Comparison of ENCODE assay signal across 1 cellular context in the genomic region with DNA sequence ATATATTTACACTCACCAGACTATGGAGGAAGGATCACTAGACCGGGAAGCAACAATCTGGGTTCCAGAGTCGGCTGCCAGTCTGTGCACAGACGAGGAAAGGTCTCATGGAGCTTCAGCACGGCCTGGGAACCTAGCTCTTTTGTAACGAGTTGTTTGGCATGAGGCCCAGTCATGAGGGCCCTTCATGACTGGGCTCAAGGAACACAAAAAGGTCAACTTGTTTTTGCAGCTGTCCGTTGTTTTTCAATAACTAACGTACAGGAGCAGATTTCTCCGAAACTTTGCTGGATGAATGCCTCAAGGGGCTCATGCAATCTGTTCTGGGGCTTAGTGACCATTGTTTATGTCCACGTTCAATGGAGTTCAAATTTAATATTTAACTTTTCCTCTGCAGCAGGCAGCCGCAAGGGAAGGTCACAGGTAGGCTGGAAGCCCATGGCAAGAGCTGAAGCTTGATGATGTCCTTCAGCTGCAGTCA.
TF ChIP-seq lines count a peak whose summit lies in the region.

No MANE protein-coding gene starts in this region.

TF ChIP-seq in HepG2, 621 proteins besides CTCF, POLR2A, EP300 and RAD21 (continued from another document and continues in another):
- no peak for TF ChIP-seq ATF5 (CRISPR knock-in tag; IDR thresholded peaks at IDR 0.05; ENCODE audit: low read depth)
- TF ChIP-seq GZF1 (CRISPR knock-in tag; IDR thresholded peaks at IDR 0.05) = no peak
- no peak for TF ChIP-seq TCF7L2 (IDR thresholded peaks at IDR 0.05; ENCODE audit: low read depth, low read length)
- TF ChIP-seq ZNF33B (CRISPR knock-in tag; IDR thresholded peaks at IDR 0.05) = no peak
- TF ChIP-seq NR2F2 (IDR thresholded peaks at IDR 0.05; ENCODE audit: borderline replicate concordance, low read depth) = 0 out of 2 replicates have a peak, but pooled peaks have one; percentile 25
- TF ChIP-seq ZUFSP (CRISPR knock-in tag; IDR thresholded peaks at IDR 0.05; ENCODE audit: borderline replicate concordance) = no peak
- TF ChIP-seq SUZ12 (IDR thresholded peaks at IDR 0.05; ENCODE audit: low read depth, low read length) = no peak
- peak; percentile 35; the same call in 1 of the 2 replicates for TF ChIP-seq KLF6 (CRISPR knock-in tag; IDR thresholded peaks at IDR 0.05)
- TF ChIP-seq HCFC1 (IDR thresholded peaks at IDR 0.05; ENCODE audit: low read depth, low read length) = no peak
- TF ChIP-seq CBX5 (CRISPR knock-in tag; IDR thresholded peaks at IDR 0.05; ENCODE audit: borderline replicate concordance) = 0 out of 2 replicates have a peak, but pooled peaks have one; percentile 31
- TF ChIP-seq HNRNPUL1 (IDR thresholded peaks at IDR 0.05; ENCODE audit: low read depth, low read length) = no peak
- TF ChIP-seq GFI1 (CRISPR knock-in tag; IDR thresholded peaks at IDR 0.05; ENCODE audit: borderline replicate concordance) = no peak
- no peak for TF ChIP-seq MYNN (CRISPR knock-in tag; IDR thresholded peaks at IDR 0.05; ENCODE audit: low read depth)
- TF ChIP-seq NONO (IDR thresholded peaks at IDR 0.05) = no peak
- no peak for TF ChIP-seq NONO (CRISPR knock-in tag; conservative IDR thresholded peaks at IDR 0.05)
- TF ChIP-seq ISL2 (CRISPR knock-in tag; IDR thresholded peaks at IDR 0.05) = no peak
- no peak for TF ChIP-seq ZBTB7B (CRISPR knock-in tag; IDR thresholded peaks at IDR 0.05)
- TF ChIP-seq ATF6 (CRISPR knock-in tag; conservative IDR thresholded peaks at IDR 0.05) = no peak
- TF ChIP-seq, protein P1, sequence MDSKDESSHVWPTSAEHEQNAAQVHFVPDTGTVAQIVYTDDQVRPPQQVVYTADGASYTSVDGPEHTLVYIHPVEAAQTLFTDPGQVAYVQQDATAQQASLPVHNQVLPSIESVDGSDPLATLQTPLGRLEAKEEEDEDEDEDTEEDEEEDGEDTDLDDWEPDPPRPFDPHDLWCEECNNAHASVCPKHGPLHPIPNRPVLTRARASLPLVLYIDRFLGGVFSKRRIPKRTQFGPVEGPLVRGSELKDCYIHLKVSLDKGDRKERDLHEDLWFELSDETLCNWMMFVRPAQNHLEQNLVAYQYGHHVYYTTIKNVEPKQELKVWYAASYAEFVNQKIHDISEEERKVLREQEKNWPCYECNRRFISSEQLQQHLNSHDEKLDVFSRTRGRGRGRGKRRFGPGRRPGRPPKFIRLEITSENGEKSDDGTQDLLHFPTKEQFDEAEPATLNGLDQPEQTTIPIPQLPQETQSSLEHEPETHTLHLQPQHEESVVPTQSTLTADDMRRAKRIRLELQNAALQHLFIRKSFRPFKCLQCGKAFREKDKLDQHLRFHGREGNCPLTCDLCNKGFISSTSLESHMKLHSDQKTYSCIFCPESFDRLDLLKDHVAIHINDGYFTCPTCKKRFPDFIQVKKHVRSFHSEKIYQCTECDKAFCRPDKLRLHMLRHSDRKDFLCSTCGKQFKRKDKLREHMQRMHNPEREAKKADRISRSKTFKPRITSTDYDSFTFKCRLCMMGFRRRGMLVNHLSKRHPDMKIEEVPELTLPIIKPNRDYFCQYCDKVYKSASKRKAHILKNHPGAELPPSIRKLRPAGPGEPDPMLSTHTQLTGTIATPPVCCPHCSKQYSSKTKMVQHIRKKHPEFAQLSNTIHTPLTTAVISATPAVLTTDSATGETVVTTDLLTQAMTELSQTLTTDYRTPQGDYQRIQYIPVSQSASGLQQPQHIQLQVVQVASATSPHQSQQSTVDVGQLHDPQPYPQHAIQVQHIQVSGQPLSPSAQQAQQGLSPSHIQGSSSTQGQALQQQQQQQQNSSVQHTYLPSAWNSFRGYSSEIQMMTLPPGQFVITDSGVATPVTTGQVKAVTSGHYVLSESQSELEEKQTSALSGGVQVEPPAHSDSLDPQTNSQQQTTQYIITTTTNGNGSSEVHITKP (CRISPR knock-in tag; IDR thresholded peaks at IDR 0.05; ENCODE audit: low read depth) = no peak
- TF ChIP-seq SOX6 (IDR thresholded peaks at IDR 0.05) = no peak
- TF ChIP-seq SOX6 (CRISPR knock-in tag; IDR thresholded peaks at IDR 0.05) = peak; percentile 95
- TF ChIP-seq ZNF354B (CRISPR knock-in tag; IDR thresholded peaks at IDR 0.05) = no peak
- TF ChIP-seq, protein P2, sequence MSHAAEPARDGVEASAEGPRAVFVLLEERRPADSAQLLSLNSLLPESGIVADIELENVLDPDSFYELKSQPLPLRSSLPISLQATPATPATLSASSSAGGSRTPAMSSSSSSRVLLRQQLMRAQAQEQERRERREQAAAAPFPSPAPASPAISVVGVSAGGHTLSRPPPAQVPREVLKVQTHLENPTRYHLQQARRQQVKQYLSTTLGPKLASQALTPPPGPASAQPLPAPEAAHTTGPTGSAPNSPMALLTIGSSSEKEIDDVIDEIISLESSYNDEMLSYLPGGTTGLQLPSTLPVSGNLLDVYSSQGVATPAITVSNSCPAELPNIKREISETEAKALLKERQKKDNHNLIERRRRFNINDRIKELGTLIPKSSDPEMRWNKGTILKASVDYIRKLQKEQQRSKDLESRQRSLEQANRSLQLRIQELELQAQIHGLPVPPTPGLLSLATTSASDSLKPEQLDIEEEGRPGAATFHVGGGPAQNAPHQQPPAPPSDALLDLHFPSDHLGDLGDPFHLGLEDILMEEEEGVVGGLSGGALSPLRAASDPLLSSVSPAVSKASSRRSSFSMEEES (CRISPR knock-in tag; IDR thresholded peaks at IDR 0.05) = peak; percentile 88
- TF ChIP-seq SIX4 (CRISPR knock-in tag; IDR thresholded peaks at IDR 0.05) = no peak
- TF ChIP-seq ATF7-NPFF (CRISPR knock-in tag; IDR thresholded peaks at IDR 0.05; ENCODE audit: low read depth) = no peak
- TF ChIP-seq, protein P3, sequence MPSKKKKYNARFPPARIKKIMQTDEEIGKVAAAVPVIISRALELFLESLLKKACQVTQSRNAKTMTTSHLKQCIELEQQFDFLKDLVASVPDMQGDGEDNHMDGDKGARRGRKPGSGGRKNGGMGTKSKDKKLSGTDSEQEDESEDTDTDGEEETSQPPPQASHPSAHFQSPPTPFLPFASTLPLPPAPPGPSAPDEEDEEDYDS (CRISPR knock-in tag; IDR thresholded peaks at IDR 0.05) = peak; percentile 55; the same call in 1 of the 2 replicates
- no peak for TF ChIP-seq ELK4 (CRISPR knock-in tag; IDR thresholded peaks at IDR 0.05; ENCODE audit: borderline replicate concordance)
- TF ChIP-seq GPN1 (CRISPR knock-in tag; IDR thresholded peaks at IDR 0.05; ENCODE audit: borderline replicate concordance) = no peak
- TF ChIP-seq FOXJ3 (CRISPR knock-in tag; IDR thresholded peaks at IDR 0.05; ENCODE audit: borderline replicate concordance) = peak; percentile 35; the same call in 1 of the 2 replicates
- no peak for TF ChIP-seq CSRNP2 (CRISPR knock-in tag; conservative IDR thresholded peaks at IDR 0.05; ENCODE audit: low read depth)
- TF ChIP-seq RNF2 (conservative IDR thresholded peaks at IDR 0.05; ENCODE audit: low read depth) = no peak
- TF ChIP-seq CREB3 (CRISPR knock-in tag; IDR thresholded peaks at IDR 0.05) = no peak
- TF ChIP-seq ZBTB20 (CRISPR knock-in tag; IDR thresholded peaks at IDR 0.05; ENCODE audit: borderline replicate concordance, low read depth) = no peak
- TF ChIP-seq ZBTB10 (CRISPR knock-in tag; IDR thresholded peaks at IDR 0.05; ENCODE audit: borderline replicate concordance) = no peak
- no peak for TF ChIP-seq ZNF749 (CRISPR knock-in tag; IDR thresholded peaks at IDR 0.05; ENCODE audit: borderline replicate concordance)
- TF ChIP-seq ZBTB3 (CRISPR knock-in tag; IDR thresholded peaks at IDR 0.05; ENCODE audit: borderline replicate concordance, low read depth) = no peak
- no peak for TF ChIP-seq ZNF879 (CRISPR knock-in tag; IDR thresholded peaks at IDR 0.05)
- no peak for TF ChIP-seq MZF1 (CRISPR knock-in tag; IDR thresholded peaks at IDR 0.05; ENCODE audit: borderline replicate concordance)
- no peak for TF ChIP-seq MTF1 (CRISPR knock-in tag; IDR thresholded peaks at IDR 0.05)
- TF ChIP-seq ISX (CRISPR knock-in tag; conservative IDR thresholded peaks at IDR 0.05) = no peak
